8 cellular contexts compared by ENCODE assay signal in the genomic region with DNA sequence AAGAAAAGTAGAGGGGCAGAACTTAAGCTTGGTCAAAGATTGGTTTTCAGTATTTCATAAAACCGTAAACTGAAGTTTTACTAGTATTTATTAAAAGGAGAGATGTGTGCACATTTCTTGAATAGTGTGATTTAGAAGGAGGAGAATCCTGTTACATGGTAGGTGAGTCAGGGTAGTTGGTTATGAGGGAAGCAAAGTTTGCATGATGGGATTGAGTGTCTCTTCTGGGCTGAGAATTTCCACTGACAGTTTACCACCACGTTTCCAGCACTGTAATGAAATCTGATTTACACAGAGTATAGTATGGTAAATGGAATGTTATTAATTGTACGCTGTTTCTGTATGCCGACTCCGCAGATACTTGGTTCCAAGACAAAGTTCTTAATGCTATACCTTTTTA. TPM values are rescaled to one million over a fixed set of nuclear protein-coding genes. Genes with fewer than 3 reads are reported as not detected.
A peak's percentile ranks its signal among the peaks of the same experiment; 100 is the strongest.
DNase-seq lines count a peak whose midpoint lies in the region; ATAC-seq and TF ChIP-seq lines count a peak whose summit lies in the region.

No MANE protein-coding gene starts in this region.

- H3K27ac ChIP-seq in gastroesophageal sphincter = peak overlapping the region in 3 of 4 donors; percentile 9 to 98 (median 91)

- ATAC-seq in SK-N-SH treated with all-trans-retinoic acid at 6 μM for 48 hours = 0 out of 3 replicates have a peak, but pooled peaks have one; percentile 5
- ATAC-seq in gastroesophageal sphincter = no peak
- ATAC-seq in HG03457 (IDR thresholded peaks at IDR 0.05; ENCODE audit: unreplicated experiment) = no peak
- no peak for ATAC-seq in HG03571 (IDR thresholded peaks at IDR 0.05; ENCODE audit: unreplicated experiment)

- H3K36me3 ChIP-seq in gastroesophageal sphincter = no peaks in the 10 kb centered on the region

- no peaks in the 10 kb centered on the region for H3K27me3 ChIP-seq in gastroesophageal sphincter

- no peaks in the 10 kb centered on the region for H3K9me3 ChIP-seq in gastroesophageal sphincter

- H3K4me3 ChIP-seq in gastroesophageal sphincter (peak overlapping the region; percentile 84 to 88), retinal pigment epithelial cell (ENCODE audit: low read length) (peak overlapping the region; percentile 96)

- DNase-seq in ELR (ENCODE audit: low read depth) = peak; percentile 70
- DNase-seq in retinal pigment epithelial cell (ENCODE audit: low read depth) = no peak
- no peak for DNase-seq in ecto neural progenitor cell (ENCODE audit: low spot score)
- no peak for DNase-seq in stimulated activated naive CD4-positive, alpha-beta T cell (lab: John Stamatoyannopoulos, UW)

- WGBS in gastroesophageal sphincter (ENCODE audit: low coverage in 1 of 2), 2 donors = 14 to 31% methylated on average over 5 of the region's 5 CpGs

- TF ChIP-seq CTCF in gastroesophageal sphincter (IDR thresholded peaks at IDR 0.05) = no peak
- TF ChIP-seq CTCF in retinal pigment epithelial cell (conservative IDR thresholded peaks at IDR 0.05; ENCODE audit: low read depth, low read length) = no peak

- no peak for TF ChIP-seq EP300 in gastroesophageal sphincter (IDR thresholded peaks at IDR 0.05)

- peaks cover 0 to 56% (median 0%) of the 10 kb centered on the region in 3 donors for H3K4me1 ChIP-seq in gastroesophageal sphincter

- no peak for TF ChIP-seq POLR2A in gastroesophageal sphincter (IDR thresholded peaks at IDR 0.05)

TF ChIP-seq in SK-N-SH treated with all-trans-retinoic acid at 6 μM for 48 hours, 23 proteins besides CTCF, POLR2A, EP300 and RAD21:
- TF ChIP-seq ZNF70 (CRISPR knock-in tag; IDR thresholded peaks at IDR 0.05) (no peak), ZNF8 (CRISPR knock-in tag; IDR thresholded peaks at IDR 0.05) (no peak), ZFP30 (CRISPR knock-in tag; IDR thresholded peaks at IDR 0.05) (no peak), PPARA (CRISPR knock-in tag; IDR thresholded peaks at IDR 0.05; ENCODE audit: borderline replicate concordance) (no peak), ISL1 (CRISPR knock-in tag; IDR thresholded peaks at IDR 0.05) (no peak), ZFP3 (CRISPR knock-in tag; IDR thresholded peaks at IDR 0.05) (no peak), ARNTL (CRISPR knock-in tag; IDR thresholded peaks at IDR 0.05; ENCODE audit: borderline replicate concordance, low read depth) (no peak), BACH2 (CRISPR knock-in tag; IDR thresholded peaks at IDR 0.05; ENCODE audit: borderline replicate concordance) (no peak), RARB (CRISPR knock-in tag; IDR thresholded peaks at IDR 0.05) (no peak), ESRRG (CRISPR knock-in tag; IDR thresholded peaks at IDR 0.05) (no peak), TCF4 (CRISPR knock-in tag; IDR thresholded peaks at IDR 0.05; ENCODE audit: borderline replicate concordance) (no peak), CSDC2 (CRISPR knock-in tag; IDR thresholded peaks at IDR 0.05) (no peak), ZNF565 (CRISPR knock-in tag; conservative IDR thresholded peaks at IDR 0.05; ENCODE audit: low read depth) (no peak), ZC3H10 (CRISPR knock-in tag; IDR thresholded peaks at IDR 0.05) (no peak)
- TF ChIP-seq, protein P1, sequence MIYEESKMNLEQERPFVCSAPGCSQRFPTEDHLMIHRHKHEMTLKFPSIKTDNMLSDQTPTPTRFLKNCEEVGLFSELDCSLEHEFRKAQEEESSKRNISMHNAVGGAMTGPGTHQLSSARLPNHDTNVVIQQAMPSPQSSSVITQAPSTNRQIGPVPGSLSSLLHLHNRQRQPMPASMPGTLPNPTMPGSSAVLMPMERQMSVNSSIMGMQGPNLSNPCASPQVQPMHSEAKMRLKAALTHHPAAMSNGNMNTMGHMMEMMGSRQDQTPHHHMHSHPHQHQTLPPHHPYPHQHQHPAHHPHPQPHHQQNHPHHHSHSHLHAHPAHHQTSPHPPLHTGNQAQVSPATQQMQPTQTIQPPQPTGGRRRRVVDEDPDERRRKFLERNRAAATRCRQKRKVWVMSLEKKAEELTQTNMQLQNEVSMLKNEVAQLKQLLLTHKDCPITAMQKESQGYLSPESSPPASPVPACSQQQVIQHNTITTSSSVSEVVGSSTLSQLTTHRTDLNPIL (CRISPR knock-in tag; IDR thresholded peaks at IDR 0.05; ENCODE audit: low read depth) = no peak
- TF ChIP-seq, protein P2, sequence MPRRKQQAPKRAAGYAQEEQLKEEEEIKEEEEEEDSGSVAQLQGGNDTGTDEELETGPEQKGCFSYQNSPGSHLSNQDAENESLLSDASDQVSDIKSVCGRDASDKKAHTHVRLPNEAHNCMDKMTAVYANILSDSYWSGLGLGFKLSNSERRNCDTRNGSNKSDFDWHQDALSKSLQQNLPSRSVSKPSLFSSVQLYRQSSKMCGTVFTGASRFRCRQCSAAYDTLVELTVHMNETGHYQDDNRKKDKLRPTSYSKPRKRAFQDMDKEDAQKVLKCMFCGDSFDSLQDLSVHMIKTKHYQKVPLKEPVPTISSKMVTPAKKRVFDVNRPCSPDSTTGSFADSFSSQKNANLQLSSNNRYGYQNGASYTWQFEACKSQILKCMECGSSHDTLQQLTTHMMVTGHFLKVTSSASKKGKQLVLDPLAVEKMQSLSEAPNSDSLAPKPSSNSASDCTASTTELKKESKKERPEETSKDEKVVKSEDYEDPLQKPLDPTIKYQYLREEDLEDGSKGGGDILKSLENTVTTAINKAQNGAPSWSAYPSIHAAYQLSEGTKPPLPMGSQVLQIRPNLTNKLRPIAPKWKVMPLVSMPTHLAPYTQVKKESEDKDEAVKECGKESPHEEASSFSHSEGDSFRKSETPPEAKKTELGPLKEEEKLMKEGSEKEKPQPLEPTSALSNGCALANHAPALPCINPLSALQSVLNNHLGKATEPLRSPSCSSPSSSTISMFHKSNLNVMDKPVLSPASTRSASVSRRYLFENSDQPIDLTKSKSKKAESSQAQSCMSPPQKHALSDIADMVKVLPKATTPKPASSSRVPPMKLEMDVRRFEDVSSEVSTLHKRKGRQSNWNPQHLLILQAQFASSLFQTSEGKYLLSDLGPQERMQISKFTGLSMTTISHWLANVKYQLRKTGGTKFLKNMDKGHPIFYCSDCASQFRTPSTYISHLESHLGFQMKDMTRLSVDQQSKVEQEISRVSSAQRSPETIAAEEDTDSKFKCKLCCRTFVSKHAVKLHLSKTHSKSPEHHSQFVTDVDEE (CRISPR knock-in tag; IDR thresholded peaks at IDR 0.05) = no peak

RNA-seq across cellular contexts. Expression of a gene that starts 1.6 kb away (rescaled TPM):
- 10 to 100 TPM; 22.3 to 45.1 (median 31.1) TPM for total RNA-seq in gastroesophageal sphincter
